ENCODE assay signal across 8 cellular contexts in the genomic region with DNA sequence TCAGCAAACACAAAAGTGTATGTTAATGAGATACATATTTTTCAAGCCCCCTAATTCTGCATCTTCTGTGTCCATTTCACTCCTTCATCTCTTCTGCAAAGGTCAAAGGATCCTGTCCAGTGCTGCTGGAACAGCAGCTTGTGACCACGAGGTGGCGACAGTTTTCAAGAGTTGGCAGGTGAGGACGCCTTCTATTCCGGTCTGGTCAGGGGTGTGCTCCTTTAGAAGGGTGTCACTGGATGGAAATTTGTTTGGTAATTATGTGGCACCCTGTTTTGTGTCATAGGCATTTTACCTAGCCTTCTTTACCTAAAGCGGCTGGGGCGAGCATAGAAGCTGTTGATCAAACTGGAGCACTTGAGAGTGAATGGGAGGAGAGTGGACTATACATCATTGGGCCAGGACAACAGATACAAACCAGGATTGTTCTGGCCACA. TPM values are rescaled to one million over a fixed set of nuclear protein-coding genes. Genes with fewer than 3 reads are reported as not detected.
A peak's percentile ranks its signal among the peaks of the same experiment; 100 is the strongest.
DNase-seq lines count a peak whose midpoint lies in the region; ATAC-seq, FAIRE-seq and TF ChIP-seq lines count a peak whose summit lies in the region.

No MANE protein-coding gene starts in this region.

- H3K79me2 ChIP-seq in endothelial cell of umbilical vein (ENCODE audit: control insufficient read depth, insufficient read depth, low read length): no peaks in the 10 kb centered on the region

- DNase-seq in A673 (ENCODE audit: low spot score): peak; percentile 72
- peak; percentile 82 for DNase-seq in GM13976 (ENCODE audit: low spot score)
- peak; percentile 66 for DNase-seq in NOMO-1 treated with DMSO at 0.1 percent for 48 hours (lab: John Stamatoyannopoulos, UW; ENCODE audit: unreplicated experiment)
- peak; percentile 28 to 44 (median 40) for DNase-seq in activated CD8-positive, alpha-beta memory T cell treated with anti-CD3 and anti-CD28 coated beads for 48 hours (ENCODE audit: low read depth in 2 of 3, low spot score in 2 of 3)
- peak; percentile 70 for DNase-seq in endothelial cell of umbilical vein (ENCODE audit: low read depth, low spot score)
- peak; percentile 72 to 92 (median 85) for DNase-seq in mucosa of descending colon
- peak; percentile 30 to 42 for DNase-seq in stimulated activated CD8-positive, alpha-beta memory T cell treated with anti-CD3 and anti-CD28 coated beads, Interleukin-4, amount 100 ng/mL, for 4 hours (ENCODE audit: low read depth in 2 of 2, low spot score in 1 of 2)

- intact Hi-C loops in A673 (cut with micrococcal nuclease; ENCODE audit: unreplicated experiment) (loop anchor here (1.0 to 2.0 kb wide), 2 partner anchors 352 to 430 kb away; no protein-coding TSS in a partner anchor), endothelial cell of umbilical vein (cut with micrococcal nuclease) (loop anchor here (1.0 to 2.0 kb wide), 7 partner anchors 28 to 431 kb away; a partner anchor contains a TSS), mucosa of descending colon (cut with DNase I, micrococcal nuclease) (loop anchor here in 1 of 2 donors (5.0 kb wide), 1 partner anchor 353 kb away; no protein-coding TSS in a partner anchor)

- ATAC-seq in HG03139 (IDR thresholded peaks at IDR 0.05; ENCODE audit: unreplicated experiment) (peak; percentile 86), mucosa of descending colon (peak; percentile 93)

- no peak for TF ChIP-seq POLR2A in endothelial cell of umbilical vein (IDR thresholded peaks at IDR 0.05; ENCODE audit: low read depth, low read length)

- H3K4me1 ChIP-seq in A673 (ENCODE audit: insufficient read depth, low read length, poor library complexity, severe bottlenecking) (peaks cover 6% of the 10 kb centered on the region), endothelial cell of umbilical vein (ENCODE audit: control insufficient read depth, extremely low read depth, insufficient read depth, low read length) (no peaks in the 10 kb centered on the region), mucosa of descending colon (ENCODE audit: low read depth) (no peaks in the 10 kb centered on the region)

- H4K20me1 ChIP-seq in endothelial cell of umbilical vein (replicated peaks; ENCODE audit: control insufficient read depth, extremely low read depth, insufficient read depth, low read length): no peaks in the 10 kb centered on the region

- no peak overlapping the region for H3K9ac ChIP-seq in endothelial cell of umbilical vein (replicated peaks; ENCODE audit: extremely low read depth, insufficient read depth, low read length)

- H3K27ac ChIP-seq in A673 (ENCODE audit: low read depth, low read length, poor library complexity, severe bottlenecking): no peak overlapping the region
- no peak overlapping the region for H3K27ac ChIP-seq in endothelial cell of umbilical vein (ENCODE audit: insufficient read depth, low read depth, low read length)

- H2AFZ ChIP-seq in endothelial cell of umbilical vein (ENCODE audit: low read depth, low read length): no peak overlapping the region

- H3K9me3 ChIP-seq in A673 (ENCODE audit: low read depth, low read length, poor library complexity, severe bottlenecking): no peaks in the 10 kb centered on the region
- no peaks in the 10 kb centered on the region for H3K9me3 ChIP-seq in endothelial cell of umbilical vein (replicated peaks; ENCODE audit: control insufficient read depth, insufficient read depth, low read length)
- H3K9me3 ChIP-seq in mucosa of descending colon: no peaks in the 10 kb centered on the region

- peak; percentile 93 for FAIRE-seq in endothelial cell of umbilical vein (lab: Jason Lieb, UNC)

- no peak overlapping the region for H3K4me2 ChIP-seq in endothelial cell of umbilical vein (ENCODE audit: insufficient read depth, low read length)

- in situ Hi-C loops in GM13976 (cut with MboI; ENCODE audit: low sequenced_read_pairs, unreplicated experiment): loop anchor here (5.0 to 10.0 kb wide), 2 partner anchors 353 to 430 kb away; no protein-coding TSS in a partner anchor

- TF ChIP-seq CTCF in A673 (conservative IDR thresholded peaks at IDR 0.05; ENCODE audit: low read depth, low read length) (peak; percentile 98), GM13976 (IDR thresholded peaks at IDR 0.05; ENCODE audit: borderline replicate concordance, control extremely low read depth, extremely low read depth, insufficient read depth, missing control alignments) (peak; percentile 94), endothelial cell of umbilical vein (IDR thresholded peaks at IDR 0.05; ENCODE audit: extremely low read depth in 1 of 2, insufficient read depth in 1 of 2, low read depth in 1 of 2, low read length in 2 of 2) (peak; percentile 86 to 95), mucosa of descending colon (IDR thresholded peaks at IDR 0.05) (peak; percentile 83)

- dilution Hi-C loops in endothelial cell of umbilical vein (cut with MboI; ENCODE audit: extremely low pct_ligation_motif_present, low sequenced_read_pairs): loop anchor here (25.0 kb wide), 1 partner anchor 343 kb away; no protein-coding TSS in a partner anchor

- POLR2A ChIA-PET in A673 (lab: Charles Lee; ENCODE audit: low non-redundant PET): interaction anchor here (0.7 kb wide), 1 partner anchor 321 kb away, joined by 3 read pairs; no protein-coding TSS in a partner anchor
- POLR2A ChIA-PET in endothelial cell of umbilical vein (lab: Charles Lee): no interaction called here

- no peaks in the 10 kb centered on the region for H3K9me1 ChIP-seq in endothelial cell of umbilical vein (replicated peaks; ENCODE audit: control insufficient read depth, extremely low read depth, insufficient read depth, low read length)

- no peaks in the 10 kb centered on the region for H3K27me3 ChIP-seq in A673 (replicated peaks; ENCODE audit: insufficient read depth, low read depth, low read length, poor library complexity)
- H3K27me3 ChIP-seq in endothelial cell of umbilical vein (ENCODE audit: control insufficient read depth in 2 of 2, insufficient read depth in 2 of 2, low read length in 2 of 2): no peaks in the 10 kb centered on the region

- CTCF ChIA-PET in A673 (lab: Charles Lee) (interaction anchor here (2.1 kb wide), 1 partner anchor 352 kb away, joined by 9 read pairs; no protein-coding TSS in a partner anchor), endothelial cell of umbilical vein (lab: Charles Lee) (interaction anchor here (0.6 to 4.0 kb wide), 22 partner anchors 12 to 589 kb away, joined by 3 to 136 read pairs (median 4); a partner anchor contains a TSS)

- no TSS peak for BruUV-seq in A673 (replicated peaks; lab: Mats Ljungman, UMichigan)
- BruUV-seq in endothelial cell of umbilical vein (replicated peaks; lab: Mats Ljungman, UMichigan): no TSS peak

- H3K4me3 ChIP-seq in A673 (ENCODE audit: low read depth, low read length, poor library complexity, severe bottlenecking) (no peak overlapping the region), endothelial cell of umbilical vein (replicated peaks in 1 of 3; ENCODE audit: insufficient read depth in 1 of 3, low read depth in 1 of 3, low read length in 3 of 3) (no peak overlapping the region), mucosa of descending colon (no peak overlapping the region)

- H3K36me3 ChIP-seq in A673 (ENCODE audit: insufficient read depth, low read length, poor library complexity, severe bottlenecking) (no peaks in the 10 kb centered on the region), endothelial cell of umbilical vein (ENCODE audit: control insufficient read depth in 2 of 2, extremely low read depth in 1 of 2, insufficient read depth in 2 of 2, low read length in 2 of 2) (no peaks in the 10 kb centered on the region), mucosa of descending colon (ENCODE audit: low read depth) (no peaks in the 10 kb centered on the region)

TF ChIP-seq in endothelial cell of umbilical vein, 7 proteins besides CTCF, POLR2A, EP300 and RAD21:
- no peak for TF ChIP-seq FOS (IDR thresholded peaks at IDR 0.05; ENCODE audit: borderline replicate concordance, insufficient read depth, low read length)
- no peak for TF ChIP-seq POLR2AphosphoS5 (IDR thresholded peaks at IDR 0.05; ENCODE audit: insufficient read depth, low read depth, low read length)
- no peak for TF ChIP-seq GATA2 (IDR thresholded peaks at IDR 0.05; ENCODE audit: insufficient read depth, insufficient read length, low read depth, low read length)
- no peak for TF ChIP-seq MYC (IDR thresholded peaks at IDR 0.05; ENCODE audit: low read depth, low read length)
- no peak for TF ChIP-seq EZH2 (IDR thresholded peaks at IDR 0.05; ENCODE audit: borderline replicate concordance, low read depth, low read length, severe bottlenecking)
- no peak for TF ChIP-seq JUN (IDR thresholded peaks at IDR 0.05; ENCODE audit: borderline replicate concordance, insufficient read depth, insufficient read length, low read depth)
- TF ChIP-seq, protein P1, sequence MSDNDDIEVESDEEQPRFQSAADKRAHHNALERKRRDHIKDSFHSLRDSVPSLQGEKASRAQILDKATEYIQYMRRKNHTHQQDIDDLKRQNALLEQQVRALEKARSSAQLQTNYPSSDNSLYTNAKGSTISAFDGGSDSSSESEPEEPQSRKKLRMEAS (IDR thresholded peaks at IDR 0.05; ENCODE audit: insufficient read depth, insufficient read length): no peak

RNA-seq across cellular contexts. Expression of a gene that starts 32.9 kb away (rescaled TPM):
- total RNA-seq in A673 (2021): 0.09 and 0.11 TPM in 2 replicates
- not detected in 2 replicates for total RNA-seq in endothelial cell of umbilical vein
- not detected in 2 replicates for polyA plus RNA-seq in endothelial cell of umbilical vein
- 0.03 TPM in 1 of 2 replicates, not detected in the other for polyA plus RNA-seq in endothelial cell of umbilical vein (2011; cell fraction: cytosol; rRNA removed)
- polyA plus RNA-seq in endothelial cell of umbilical vein (2011; cell fraction: nucleus; rRNA removed): not detected in 2 replicates
- polyA plus RNA-seq in endothelial cell of umbilical vein (2012): 0.05 and 0.21 TPM in 2 replicates
- not detected in 2 replicates for polyA minus RNA-seq in endothelial cell of umbilical vein
- polyA minus RNA-seq in endothelial cell of umbilical vein (2011; cell fraction: cytosol; rRNA and poly(A)+ RNA removed): not detected
- not detected in 2 replicates for polyA minus RNA-seq in endothelial cell of umbilical vein (2011; cell fraction: nucleus; rRNA and poly(A)+ RNA removed)
- under 1 TPM; 0.12 to 0.57 (median 0.19) TPM for total RNA-seq in mucosa of descending colon

RNA-seq across cellular contexts. Expression of a gene that starts 50.8 kb away (rescaled TPM):
- total RNA-seq in A673 (2021) (16.8 and 18.9 TPM in 2 replicates), endothelial cell of umbilical vein (14.7 and 19.4 TPM in 2 replicates), mucosa of descending colon (10 to 100 TPM in 1 of 3 donors, 1 to 10 TPM in 2; 5.4 to 10.9 (median 5.6) TPM)
- 2.2 and 3.2 TPM in 2 replicates for polyA plus RNA-seq in endothelial cell of umbilical vein
- 3.9 and 4.0 TPM in 2 replicates for polyA plus RNA-seq in endothelial cell of umbilical vein (2011; cell fraction: cytosol; rRNA removed)
- 3.1 and 3.9 TPM in 2 replicates for polyA plus RNA-seq in endothelial cell of umbilical vein (2011; cell fraction: nucleus; rRNA removed)
- polyA plus RNA-seq in endothelial cell of umbilical vein (2012): 10.6 and 11.8 TPM in 2 replicates
- polyA minus RNA-seq in endothelial cell of umbilical vein: 5.2 and 6.0 TPM in 2 replicates
- 8.6 TPM for polyA minus RNA-seq in endothelial cell of umbilical vein (2011; cell fraction: cytosol; rRNA and poly(A)+ RNA removed)
- polyA minus RNA-seq in endothelial cell of umbilical vein (2011; cell fraction: nucleus; rRNA and poly(A)+ RNA removed): 4.6 and 7.9 TPM in 2 replicates
